23 cellular contexts compared by ENCODE assay signal in the genomic region with DNA sequence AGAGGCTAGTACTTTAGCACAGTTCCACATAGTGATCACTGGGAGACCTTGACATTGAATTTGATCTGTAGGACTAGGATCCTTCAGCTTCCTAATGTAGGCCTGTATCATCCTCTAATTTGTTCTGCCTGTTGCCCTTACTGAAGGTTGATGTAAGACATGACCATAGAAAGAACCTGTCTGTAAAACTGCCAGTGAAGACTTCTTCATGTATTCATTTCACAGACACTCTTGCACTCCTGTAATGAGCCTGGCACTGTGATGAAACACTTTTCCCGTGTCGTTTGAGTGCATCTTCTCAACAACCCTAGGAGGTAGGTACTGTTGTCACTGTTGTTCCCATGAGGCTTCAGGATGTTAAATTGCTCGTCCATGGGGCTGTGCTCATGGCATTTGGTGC. TPM values are rescaled to one million over a fixed set of nuclear protein-coding genes. Genes with fewer than 3 reads are reported as not detected.
A peak's percentile ranks its signal among the peaks of the same experiment; 100 is the strongest.
DNase-seq lines count a peak whose midpoint lies in the region; ATAC-seq, FAIRE-seq and TF ChIP-seq lines count a peak whose summit lies in the region.
"Had no signal": no experiment of that assay in that cellular context is flagged by ENCODE, and none has a peak within 500 bp of the region (broad histone marks: within the 10 kb centered on the region; RNA-seq: fewer than 3 reads in every experiment).

No MANE protein-coding gene starts in this region.

- peak overlapping the region; percentile 73 for H3K27ac Mint-ChIP-seq in activated T-cell treated with anti-CD3 and anti-CD28 coated beads, Interleukin-2, amount 50 U/mL, for 24 hours
- H3K27ac Mint-ChIP-seq in chondrocyte (ENCODE audit: unreplicated experiment), result peak overlapping the region; percentile 20
- H3K27ac Mint-ChIP-seq: B cell; GM23338; stimulated activated naive CD8-positive, alpha-beta T cell treated with anti-CD3 and anti-CD28 coated beads, Interleukin-15, amount 100 ng/mL, for 72 hours had no signal

- ATAC-seq in GM18520 (IDR thresholded peaks at IDR 0.05; ENCODE audit: unreplicated experiment), result no peak
- ATAC-seq: activated T-cell treated with anti-CD3 and anti-CD28 coated beads, Interleukin-2, amount 50 U/mL, for 4 hours; GM23338; heart left ventricle; mucosa of descending colon; stimulated activated naive CD8-positive, alpha-beta T cell treated with anti-CD3 and anti-CD28 coated beads, Interleukin-15, amount 100 ng/mL, for 72 hours had no signal

- no peak for TF ChIP-seq CTCF in chondrocyte (IDR thresholded peaks at IDR 0.05)

- peaks cover 30% of the 10 kb centered on the region for H3K36me3 Mint-ChIP-seq in activated T-cell treated with anti-CD3 and anti-CD28 coated beads, Interleukin-2, amount 50 U/mL, for 24 hours (ENCODE audit: low read depth)
- H3K36me3 Mint-ChIP-seq in chondrocyte (ENCODE audit: low read depth), result peaks cover 2% of the 10 kb centered on the region

- H3K4me1 ChIP-seq in skeletal muscle satellite cell (ENCODE audit: control insufficient read depth, insufficient read depth, low read length), result peaks cover 12% of the 10 kb centered on the region

- no peak for DNase-seq in activated T-cell treated with anti-CD3 and anti-CD28 coated beads, Interleukin-2, amount 50 U/mL, for 24 hours
- no peak for DNase-seq in activated T-cell treated with anti-CD3 and anti-CD28 coated beads, Interleukin-2, amount 50 U/mL, for 1 hour
- DNase-seq in GM19239 (ENCODE audit: insufficient read length, low spot score) (no peak), chondrocyte (ENCODE audit: low spot score) (no peak), inferior parietal cortex (ENCODE audit: extremely low spot score) (no peak), NCI-H2081 treated with DMSO at 0.1 percent for 48 hours (lab: John Stamatoyannopoulos, UW) (no peak)
- DNase-seq: activated naive CD4-positive, alpha-beta T cell; activated T-cell treated with anti-CD3 and anti-CD28 coated beads, Interleukin-2, amount 50 U/mL, for 4 hours; DMS79; foreskin melanocyte; heart left ventricle; Kasumi-1; mucosa of descending colon; NCI-H1436 treated with DMSO at 0.1 percent for 48 hours; ovary; PC-9; stimulated activated naive CD8-positive, alpha-beta T cell treated with anti-CD3 and anti-CD28 coated beads, Interleukin-15, amount 100 ng/mL, for 72 hours; uterus had no signal

- H3K27me3 Mint-ChIP-seq in activated T-cell treated with anti-CD3 and anti-CD28 coated beads, Interleukin-2, amount 50 U/mL, for 24 hours, result peaks cover 29% of the 10 kb centered on the region
- no peaks in the 10 kb centered on the region for H3K27me3 Mint-ChIP-seq in chondrocyte (ENCODE audit: low read depth)
- H3K27me3 Mint-ChIP-seq: B cell; stimulated activated naive CD8-positive, alpha-beta T cell treated with anti-CD3 and anti-CD28 coated beads, Interleukin-15, amount 100 ng/mL, for 72 hours had no signal

- peak overlapping the region; percentile 4 for H3K4me2 ChIP-seq in skeletal muscle satellite cell (ENCODE audit: low read length)
- H3K4me2 ChIP-seq: GM23338, PC-9 had no signal

- no peak overlapping the region for H3K4me3 ChIP-seq in skeletal muscle satellite cell (ENCODE audit: low read length)
- H3K4me3 ChIP-seq: GM23338, heart left ventricle, mucosa of descending colon, ovary, PC-9, skin epidermis, uterus had no signal

- no peaks in the 10 kb centered on the region for H3K9me3 Mint-ChIP-seq in activated T-cell treated with anti-CD3 and anti-CD28 coated beads, Interleukin-2, amount 50 U/mL, for 24 hours
- H3K9me3 Mint-ChIP-seq in chondrocyte (ENCODE audit: low read depth), result no peaks in the 10 kb centered on the region
- H3K9me3 Mint-ChIP-seq: activated T-cell treated with anti-CD3 and anti-CD28 coated beads, Interleukin-2, amount 50 U/mL, for 4 hours; GM23338; stimulated activated naive CD8-positive, alpha-beta T cell treated with anti-CD3 and anti-CD28 coated beads, Interleukin-15, amount 100 ng/mL, for 72 hours had no signal

- FAIRE-seq in GM19239 (lab: Jason Lieb, UNC), result peak; percentile 75

- H3K27me3 ChIP-seq in skeletal muscle satellite cell (ENCODE audit: control insufficient read depth, insufficient read depth, low read length), result no peaks in the 10 kb centered on the region
- H3K27me3 ChIP-seq: heart left ventricle, ovary, uterus had no signal

- no peaks in the 10 kb centered on the region for H3K9me3 ChIP-seq in skeletal muscle satellite cell (replicated peaks; ENCODE audit: low read length)
- H3K9me3 ChIP-seq: heart left ventricle, mucosa of descending colon, ovary, uterus had no signal

- no peak overlapping the region for H3K9ac ChIP-seq in skeletal muscle satellite cell (ENCODE audit: low read depth, low read length)

- peaks cover 45% of the 10 kb centered on the region for H3K4me1 Mint-ChIP-seq in activated T-cell treated with anti-CD3 and anti-CD28 coated beads, Interleukin-2, amount 50 U/mL, for 24 hours (ENCODE audit: low read depth)
- peaks cover 13% of the 10 kb centered on the region for H3K4me1 Mint-ChIP-seq in chondrocyte (ENCODE audit: low read depth)

- H3K4me3 Mint-ChIP-seq in activated T-cell treated with anti-CD3 and anti-CD28 coated beads, Interleukin-2, amount 50 U/mL, for 24 hours, result no peak overlapping the region
- no peak overlapping the region for H3K4me3 Mint-ChIP-seq in chondrocyte (ENCODE audit: unreplicated experiment)
- H3K4me3 Mint-ChIP-seq: B cell; GM23338; stimulated activated naive CD8-positive, alpha-beta T cell treated with anti-CD3 and anti-CD28 coated beads, Interleukin-15, amount 100 ng/mL, for 72 hours had no signal

- H3K36me3 ChIP-seq in skeletal muscle satellite cell (ENCODE audit: insufficient read depth, low read length), result peaks cover 7% of the 10 kb centered on the region
- H3K36me3 ChIP-seq: ovary, uterus had no signal

RNA-seq across cellular contexts. Expression of a gene that starts 14.7 kb away (rescaled TPM):
- 18.8 to 31.3 TPM (median 29.2 TPM) in 3 replicates for total RNA-seq in chondrocyte
- total RNA-seq in skeletal muscle satellite cell (2012; rRNA removed), result 31.9 and 34.5 TPM in 2 replicates

RNA-seq across cellular contexts. Expression of a gene that starts 30.8 kb away (rescaled TPM):
- total RNA-seq in chondrocyte, result 15.4 to 17.3 TPM (median 15.9 TPM) in 3 replicates
- 10.0 and 10.6 TPM in 2 replicates for total RNA-seq in skeletal muscle satellite cell (2012; rRNA removed)

RNA-seq across cellular contexts. Expression of a gene that starts 31.0 kb away (rescaled TPM):
- total RNA-seq in chondrocyte, result 17.8 to 19.4 TPM (median 18.1 TPM) in 3 replicates
- 9.1 and 18.6 TPM in 2 replicates for total RNA-seq in skeletal muscle satellite cell (2012; rRNA removed)

RNA-seq across cellular contexts. Expression of a gene that starts 50.6 kb away (rescaled TPM):
- total RNA-seq in chondrocyte, result 2.0 to 3.2 TPM (median 2.5 TPM) in 3 replicates
- 1.7 and 1.8 TPM in 2 replicates for total RNA-seq in skeletal muscle satellite cell (2012; rRNA removed)
